31 cellular contexts compared by ENCODE assay signal in genomic region chr4:56892686-56893085, GRCh38.
"Had no signal": no experiment of that assay in that cellular context is flagged by ENCODE, and none has a peak within 500 bp of the region (broad histone marks: within the 10 kb centered on the region; RNA-seq: fewer than 3 reads in every experiment).

No MANE protein-coding gene starts in this region.

- H3K27ac ChIP-seq: breast epithelium, pancreas, psoas muscle, sigmoid colon, stomach, thyroid gland, upper lobe of left lung had no signal

- H3K9me3 ChIP-seq: breast epithelium, heart left ventricle, pancreas, psoas muscle, sigmoid colon, stomach, thyroid gland, upper lobe of left lung had no signal

- H3K4me3 ChIP-seq: breast epithelium, heart left ventricle, pancreas, psoas muscle, sigmoid colon, stomach, thyroid gland, upper lobe of left lung had no signal

- H3K36me3 Mint-ChIP-seq: immature natural killer cell; mesothelial cell of epicardium; stimulated activated memory B cell treated with anti-CD40 and anti-IgM and Interleukin-4, amounts not matched to agents 10 μg/mL and 1 μg/mL and 100 μg/mL, for 72 hours had no signal

- ATAC-seq: activated naive CD4-positive, alpha-beta T cell treated with anti-CD3 and anti-CD28 coated beads, Interleukin-2, amount 50 U/mL, for 72 hours; activated T-cell treated with anti-CD3 and anti-CD28 coated beads, Interleukin-2, amount 50 U/mL, for 72 hours; esophagus mucosa; heart left ventricle; left colon; naive thymus-derived CD4-positive, alpha-beta T cell; pancreas; psoas muscle; stimulated activated memory B cell treated with anti-CD40 and anti-IgM and Interleukin-4, amounts not matched to agents 10 μg/mL and 1 μg/mL and 100 μg/mL, for 72 hours had no signal

- H3K4me1 Mint-ChIP-seq: central memory CD8-positive, alpha-beta T cell; endodermal cell; immature natural killer cell; mesothelial cell of epicardium; naive thymus-derived CD4-positive, alpha-beta T cell; stimulated activated memory B cell treated with anti-CD40 and anti-IgM and Interleukin-4, amounts not matched to agents 10 μg/mL and 1 μg/mL and 100 μg/mL, for 72 hours had no signal

- H3K27ac Mint-ChIP-seq: activated naive CD4-positive, alpha-beta T cell treated with anti-CD3 and anti-CD28 coated beads, Interleukin-2, amount 50 U/mL, for 72 hours; activated T-cell treated with anti-CD3 and anti-CD28 coated beads, Interleukin-2, amount 50 U/mL, for 72 hours; dendritic cell treated with granulocyte-macrophage colony-stimulating factor and Interleukin-4, amounts not matched to agents 40 ng/mL and 50 ng/mL, for 4 days; endodermal cell; immature natural killer cell; mesothelial cell of epicardium; naive thymus-derived CD4-positive, alpha-beta T cell; stimulated activated memory B cell treated with anti-CD40 and anti-IgM and Interleukin-4, amounts not matched to agents 10 μg/mL and 1 μg/mL and 100 μg/mL, for 72 hours had no signal

- H3K4me1 ChIP-seq: breast epithelium, heart left ventricle, pancreas, psoas muscle, sigmoid colon, stomach, thyroid gland, upper lobe of left lung had no signal

- DNase-seq: activated CD4-positive, alpha-beta T cell treated with anti-CD3 and anti-CD28 coated beads for 4 hours; activated CD4-positive, alpha-beta T cell treated with anti-CD3 and anti-CD28 coated beads, Interleukin-2, amount 50 U/mL, for 4 hours; activated CD4-positive, CD25-positive, alpha-beta regulatory T cell; activated naive CD4-positive, alpha-beta T cell; activated T-cell treated with anti-CD3 and anti-CD28 coated beads for 4 hours; activated T-cell treated with anti-CD3 and anti-CD28 coated beads, Interleukin-2, amount 50 U/mL, for 72 hours; endodermal cell; foreskin fibroblast; heart left ventricle; hypothalamus; immature natural killer cell; kidney; left colon; naive thymus-derived CD4-positive, alpha-beta T cell; pancreas; psoas muscle; sigmoid colon; small intestine; stimulated activated CD4-positive, alpha-beta T cell treated with anti-CD3 and anti-CD28 coated beads, Interleukin-4, amount 100 ng/mL, for 4 hours; stimulated activated CD8-positive, alpha-beta memory T cell treated with anti-CD3 and anti-CD28 coated beads, Interleukin-4, amount 100 ng/mL, for 48 hours; stomach; T1000; thyroid gland; upper lobe of left lung had no signal

- H3K4me3 Mint-ChIP-seq: activated T-cell treated with anti-CD3 and anti-CD28 coated beads, Interleukin-2, amount 50 U/mL, for 72 hours; central memory CD8-positive, alpha-beta T cell; dendritic cell treated with granulocyte-macrophage colony-stimulating factor and Interleukin-4, amounts not matched to agents 40 ng/mL and 50 ng/mL, for 4 days; endodermal cell; immature natural killer cell; mesothelial cell of epicardium; naive thymus-derived CD4-positive, alpha-beta T cell; stimulated activated memory B cell treated with anti-CD40 and anti-IgM and Interleukin-4, amounts not matched to agents 10 μg/mL and 1 μg/mL and 100 μg/mL, for 72 hours had no signal

- H3K27me3 ChIP-seq: breast epithelium, heart left ventricle, pancreas, sigmoid colon, stomach, thyroid gland, upper lobe of left lung had no signal

- H3K36me3 ChIP-seq: breast epithelium, heart left ventricle, pancreas, sigmoid colon, stomach, thyroid gland, upper lobe of left lung had no signal

- H3K27me3 Mint-ChIP-seq: dendritic cell treated with granulocyte-macrophage colony-stimulating factor and Interleukin-4, amounts not matched to agents 40 ng/mL and 50 ng/mL, for 4 days had no signal

- FAIRE-seq: kidney, pancreas, small intestine had no signal

- H3K9me3 Mint-ChIP-seq: central memory CD8-positive, alpha-beta T cell; dendritic cell treated with granulocyte-macrophage colony-stimulating factor and Interleukin-4, amounts not matched to agents 40 ng/mL and 50 ng/mL, for 4 days had no signal
